ENCODE assay signal across 10 cellular contexts in the genomic region with DNA sequence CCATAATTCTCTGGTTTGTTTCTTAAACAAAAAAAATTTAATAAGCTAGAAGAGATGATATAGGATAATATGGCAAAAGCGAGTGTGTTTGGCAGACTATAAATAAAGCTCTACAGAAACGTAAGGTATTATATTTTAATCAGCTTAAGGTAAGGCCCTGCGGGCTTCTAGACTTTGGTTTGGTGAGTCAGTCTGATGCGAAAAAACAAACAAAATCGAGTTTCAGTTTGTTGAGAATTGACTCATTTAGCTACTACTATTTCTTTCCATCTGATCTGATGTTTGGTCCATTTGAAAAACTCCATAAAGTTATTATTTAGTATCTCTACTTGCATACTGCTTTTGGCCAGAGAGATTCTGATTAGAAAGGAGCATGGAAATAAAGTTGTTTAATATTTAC.
DNase-seq lines count a peak whose midpoint lies in the region; ATAC-seq, FAIRE-seq and TF ChIP-seq lines count a peak whose summit lies in the region.
"Had no signal": no experiment of that assay in that cellular context is flagged by ENCODE, and none has a peak within 500 bp of the region (broad histone marks: within the 10 kb centered on the region; RNA-seq: fewer than 3 reads in every experiment).

No MANE protein-coding gene starts in this region.

- H3K9me3 Mint-ChIP-seq in GM23338, result peaks cover 2% of the 10 kb centered on the region; the same call in 2 of the 3 replicates

- H3K27me3 Mint-ChIP-seq in GM23338 (ENCODE audit: insufficient read depth, low read depth, poor library complexity), result peaks cover 2% of the 10 kb centered on the region

- no peak overlapping the region for H3K27ac Mint-ChIP-seq in GM23338

- TF ChIP-seq POLR2A in H54 (IDR thresholded peaks at IDR 0.05; ENCODE audit: low read depth, low read length), result no peak

- DNase-seq in NCI-H82 treated with DMSO at 0.1 percent for 48 hours (lab: John Stamatoyannopoulos, UW; ENCODE audit: unreplicated experiment) (peak; percentile 25), foreskin keratinocyte (peak in 1 of 2 donors; percentile 67), iPS-NIHi11 (ENCODE audit: low spot score) (no peak), H54 (ENCODE audit: insufficient read length, low spot score) (no peak), GM23338 (ENCODE audit: low spot score) (no peak)
- DNase-seq: left colon had no signal

- TF ChIP-seq CTCF in foreskin keratinocyte (conservative IDR thresholded peaks at IDR 0.05) (no peak), GM23338 (conservative IDR thresholded peaks at IDR 0.05; ENCODE audit: low read depth in 2 of 2) (no peak)

- no peaks in the 10 kb centered on the region for H4K20me1 ChIP-seq in GM23338 (replicated peaks; ENCODE audit: insufficient read depth)

- H3K36me3 ChIP-seq in GM23338 (ENCODE audit: insufficient read depth), result no peaks in the 10 kb centered on the region
- H3K36me3 ChIP-seq: SJSA1 had no signal

- ATAC-seq in GM18498 (IDR thresholded peaks at IDR 0.05; ENCODE audit: unreplicated experiment) (peak; percentile 40), GM21576 (IDR thresholded peaks at IDR 0.05; ENCODE audit: unreplicated experiment) (peak; percentile 39), foreskin keratinocyte (peak; percentile 84), GM23338 (no peak)
- ATAC-seq: left colon had no signal

- H3K4me2 ChIP-seq in GM23338, result no peak overlapping the region

- H3K4me3 ChIP-seq in GM23338, result no peak overlapping the region
- H3K4me3 ChIP-seq: esophagus muscularis mucosa, SJSA1 had no signal

- no peak overlapping the region for H3K4me3 Mint-ChIP-seq in GM23338

- no peaks in the 10 kb centered on the region for H3K27me3 ChIP-seq in foreskin keratinocyte
- H3K27me3 ChIP-seq in GM23338 (ENCODE audit: insufficient read depth), result no peaks in the 10 kb centered on the region
- H3K27me3 ChIP-seq: esophagus muscularis mucosa, SJSA1 had no signal

- no peak overlapping the region for H2AFZ ChIP-seq in GM23338

- H3K36me3 Mint-ChIP-seq in GM23338 (ENCODE audit: low read depth), result peaks cover 7% of the 10 kb centered on the region; the same call in 1 of the 3 replicates

- H3F3A ChIP-seq in GM23338 (replicated peaks; ENCODE audit: low read depth), result no peaks in the 10 kb centered on the region

- H3K4me1 Mint-ChIP-seq in GM23338, result peaks cover 46% of the 10 kb centered on the region

- H3K4me1 ChIP-seq in foreskin keratinocyte (peaks cover 25% of the 10 kb centered on the region), GM23338 (ENCODE audit: insufficient read depth) (peaks cover 12% of the 10 kb centered on the region)

- no peaks in the 10 kb centered on the region for H3K79me2 ChIP-seq in GM23338 (replicated peaks; ENCODE audit: insufficient read depth)

- no peaks in the 10 kb centered on the region; the same call in 1 of the 2 replicates for H3K9me2 ChIP-seq in GM23338 (ENCODE audit: insufficient read depth)

- peak overlapping the region; percentile 96 for H3K27ac ChIP-seq in foreskin keratinocyte
- H3K27ac ChIP-seq in GM23338 (ENCODE audit: low read depth), result no peak overlapping the region
- H3K27ac ChIP-seq: esophagus muscularis mucosa, SJSA1 had no signal

- FAIRE-seq in H54 (lab: Jason Lieb, UNC), result no peak

TF ChIP-seq in GM23338, 12 proteins besides CTCF, POLR2A, EP300 and RAD21:
- TF ChIP-seq STAT1 (IDR thresholded peaks at IDR 0.05; ENCODE audit: unreplicated experiment) (no peak), POLR2AphosphoS5 (IDR thresholded peaks at IDR 0.05; ENCODE audit: low read depth) (no peak), ZNF331 (CRISPR knock-in tag; IDR thresholded peaks at IDR 0.05; ENCODE audit: low read depth) (no peak), NANOG (IDR thresholded peaks at IDR 0.05; ENCODE audit: borderline replicate concordance) (no peak), CREB1 (CRISPR knock-in tag; IDR thresholded peaks at IDR 0.05; ENCODE audit: low read depth) (no peak), EZH2 (IDR thresholded peaks at IDR 0.05; ENCODE audit: low read depth, unreplicated experiment) (no peak), JUNB (IDR thresholded peaks at IDR 0.05; ENCODE audit: unreplicated experiment) (no peak), EZH2phosphoT487 (IDR thresholded peaks at IDR 0.05; ENCODE audit: unreplicated experiment) (no peak), ZNF114 (CRISPR knock-in tag; IDR thresholded peaks at IDR 0.05) (no peak)
- TF ChIP-seq, protein P1, sequence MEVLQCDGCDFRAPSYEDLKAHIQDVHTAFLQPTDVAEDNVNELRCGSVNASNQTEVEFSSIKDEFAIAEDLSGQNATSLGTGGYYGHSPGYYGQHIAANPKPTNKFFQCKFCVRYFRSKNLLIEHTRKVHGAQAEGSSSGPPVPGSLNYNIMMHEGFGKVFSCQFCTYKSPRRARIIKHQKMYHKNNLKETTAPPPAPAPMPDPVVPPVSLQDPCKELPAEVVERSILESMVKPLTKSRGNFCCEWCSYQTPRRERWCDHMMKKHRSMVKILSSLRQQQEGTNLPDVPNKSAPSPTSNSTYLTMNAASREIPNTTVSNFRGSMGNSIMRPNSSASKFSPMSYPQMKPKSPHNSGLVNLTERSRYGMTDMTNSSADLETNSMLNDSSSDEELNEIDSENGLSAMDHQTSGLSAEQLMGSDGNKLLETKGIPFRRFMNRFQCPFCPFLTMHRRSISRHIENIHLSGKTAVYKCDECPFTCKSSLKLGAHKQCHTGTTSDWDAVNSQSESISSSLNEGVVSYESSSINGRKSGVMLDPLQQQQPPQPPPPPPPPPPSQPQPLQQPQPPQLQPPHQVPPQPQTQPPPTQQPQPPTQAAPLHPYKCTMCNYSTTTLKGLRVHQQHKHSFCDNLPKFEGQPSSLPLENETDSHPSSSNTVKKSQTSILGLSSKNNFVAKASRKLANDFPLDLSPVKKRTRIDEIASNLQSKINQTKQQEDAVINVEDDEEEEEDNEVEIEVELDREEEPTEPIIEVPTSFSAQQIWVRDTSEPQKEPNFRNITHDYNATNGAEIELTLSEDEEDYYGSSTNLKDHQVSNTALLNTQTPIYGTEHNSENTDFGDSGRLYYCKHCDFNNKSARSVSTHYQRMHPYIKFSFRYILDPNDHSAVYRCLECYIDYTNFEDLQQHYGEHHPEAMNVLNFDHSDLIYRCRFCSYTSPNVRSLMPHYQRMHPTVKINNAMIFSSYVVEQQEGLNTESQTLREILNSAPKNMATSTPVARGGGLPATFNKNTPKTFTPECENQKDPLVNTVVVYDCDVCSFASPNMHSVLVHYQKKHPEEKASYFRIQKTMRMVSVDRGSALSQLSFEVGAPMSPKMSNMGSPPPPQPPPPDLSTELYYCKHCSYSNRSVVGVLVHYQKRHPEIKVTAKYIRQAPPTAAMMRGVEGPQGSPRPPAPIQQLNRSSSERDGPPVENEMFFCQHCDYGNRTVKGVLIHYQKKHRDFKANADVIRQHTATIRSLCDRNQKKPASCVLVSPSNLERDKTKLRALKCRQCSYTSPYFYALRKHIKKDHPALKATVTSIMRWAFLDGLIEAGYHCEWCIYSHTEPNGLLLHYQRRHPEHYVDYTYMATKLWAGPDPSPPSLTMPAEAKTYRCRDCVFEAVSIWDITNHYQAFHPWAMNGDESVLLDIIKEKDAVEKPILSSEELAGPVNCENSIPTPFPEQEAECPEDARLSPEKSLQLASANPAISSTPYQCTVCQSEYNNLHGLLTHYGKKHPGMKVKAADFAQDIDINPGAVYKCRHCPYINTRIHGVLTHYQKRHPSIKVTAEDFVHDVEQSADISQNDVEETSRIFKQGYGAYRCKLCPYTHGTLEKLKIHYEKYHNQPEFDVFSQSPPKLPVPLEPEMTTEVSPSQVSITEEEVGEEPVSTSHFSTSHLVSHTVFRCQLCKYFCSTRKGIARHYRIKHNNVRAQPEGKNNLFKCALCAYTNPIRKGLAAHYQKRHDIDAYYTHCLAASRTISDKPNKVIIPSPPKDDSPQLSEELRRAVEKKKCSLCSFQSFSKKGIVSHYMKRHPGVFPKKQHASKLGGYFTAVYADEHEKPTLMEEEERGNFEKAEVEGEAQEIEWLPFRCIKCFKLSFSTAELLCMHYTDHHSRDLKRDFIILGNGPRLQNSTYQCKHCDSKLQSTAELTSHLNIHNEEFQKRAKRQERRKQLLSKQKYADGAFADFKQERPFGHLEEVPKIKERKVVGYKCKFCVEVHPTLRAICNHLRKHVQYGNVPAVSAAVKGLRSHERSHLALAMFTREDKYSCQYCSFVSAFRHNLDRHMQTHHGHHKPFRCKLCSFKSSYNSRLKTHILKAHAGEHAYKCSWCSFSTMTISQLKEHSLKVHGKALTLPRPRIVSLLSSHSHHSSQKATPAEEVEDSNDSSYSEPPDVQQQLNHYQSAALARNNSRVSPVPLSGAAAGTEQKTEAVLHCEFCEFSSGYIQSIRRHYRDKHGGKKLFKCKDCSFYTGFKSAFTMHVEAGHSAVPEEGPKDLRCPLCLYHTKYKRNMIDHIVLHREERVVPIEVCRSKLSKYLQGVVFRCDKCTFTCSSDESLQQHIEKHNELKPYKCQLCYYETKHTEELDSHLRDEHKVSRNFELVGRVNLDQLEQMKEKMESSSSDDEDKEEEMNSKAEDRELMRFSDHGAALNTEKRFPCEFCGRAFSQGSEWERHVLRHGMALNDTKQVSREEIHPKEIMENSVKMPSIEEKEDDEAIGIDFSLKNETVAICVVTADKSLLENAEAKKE (CRISPR knock-in tag; IDR thresholded peaks at IDR 0.05), result no peak
- TF ChIP-seq, protein P2, sequence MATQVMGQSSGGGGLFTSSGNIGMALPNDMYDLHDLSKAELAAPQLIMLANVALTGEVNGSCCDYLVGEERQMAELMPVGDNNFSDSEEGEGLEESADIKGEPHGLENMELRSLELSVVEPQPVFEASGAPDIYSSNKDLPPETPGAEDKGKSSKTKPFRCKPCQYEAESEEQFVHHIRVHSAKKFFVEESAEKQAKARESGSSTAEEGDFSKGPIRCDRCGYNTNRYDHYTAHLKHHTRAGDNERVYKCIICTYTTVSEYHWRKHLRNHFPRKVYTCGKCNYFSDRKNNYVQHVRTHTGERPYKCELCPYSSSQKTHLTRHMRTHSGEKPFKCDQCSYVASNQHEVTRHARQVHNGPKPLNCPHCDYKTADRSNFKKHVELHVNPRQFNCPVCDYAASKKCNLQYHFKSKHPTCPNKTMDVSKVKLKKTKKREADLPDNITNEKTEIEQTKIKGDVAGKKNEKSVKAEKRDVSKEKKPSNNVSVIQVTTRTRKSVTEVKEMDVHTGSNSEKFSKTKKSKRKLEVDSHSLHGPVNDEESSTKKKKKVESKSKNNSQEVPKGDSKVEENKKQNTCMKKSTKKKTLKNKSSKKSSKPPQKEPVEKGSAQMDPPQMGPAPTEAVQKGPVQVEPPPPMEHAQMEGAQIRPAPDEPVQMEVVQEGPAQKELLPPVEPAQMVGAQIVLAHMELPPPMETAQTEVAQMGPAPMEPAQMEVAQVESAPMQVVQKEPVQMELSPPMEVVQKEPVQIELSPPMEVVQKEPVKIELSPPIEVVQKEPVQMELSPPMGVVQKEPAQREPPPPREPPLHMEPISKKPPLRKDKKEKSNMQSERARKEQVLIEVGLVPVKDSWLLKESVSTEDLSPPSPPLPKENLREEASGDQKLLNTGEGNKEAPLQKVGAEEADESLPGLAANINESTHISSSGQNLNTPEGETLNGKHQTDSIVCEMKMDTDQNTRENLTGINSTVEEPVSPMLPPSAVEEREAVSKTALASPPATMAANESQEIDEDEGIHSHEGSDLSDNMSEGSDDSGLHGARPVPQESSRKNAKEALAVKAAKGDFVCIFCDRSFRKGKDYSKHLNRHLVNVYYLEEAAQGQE (IDR thresholded peaks at IDR 0.05; ENCODE audit: unreplicated experiment), result no peak
